Comparison of ENCODE assay signal across 10 cellular contexts in genomic region chr2:9234680-9235387, GRCh38. TPM values are rescaled to one million over a fixed set of nuclear protein-coding genes. Genes with fewer than 3 reads are reported as not detected.
DNase-seq lines count a peak whose midpoint lies in the region; ATAC-seq and TF ChIP-seq lines count a peak whose summit lies in the region.
"Had no signal": no experiment of that assay in that cellular context is flagged by ENCODE, and none has a peak within 500 bp of the region (broad histone marks: within the 10 kb centered on the region; RNA-seq: fewer than 3 reads in every experiment).

No MANE protein-coding gene starts in this region.

- H3K4me3 ChIP-seq in HEK293 (ENCODE audit: low read depth, low read length) (no peak overlapping the region), skeletal muscle tissue (ENCODE audit: low read length in 3 of 3) (peak overlapping the region in 1 of 3 donors; percentile 41), OCI-LY7 (ENCODE audit: low read depth, low read length, poor library complexity, severe bottlenecking) (no peak overlapping the region)

- H3K9ac ChIP-seq in skeletal muscle tissue (ENCODE audit: low read depth in 1 of 3, low read length in 3 of 3) = no peak overlapping the region

- H2AFZ ChIP-seq in OCI-LY7 (ENCODE audit: low read length) = no peak overlapping the region

- intact Hi-C loops in left ventricle myocardium superior (cut with micrococcal nuclease) = no loop called here
- intact Hi-C loops in OCI-LY7 (cut with micrococcal nuclease; ENCODE audit: unreplicated experiment) = no loop called here

- no peak overlapping the region for H3K4me2 ChIP-seq in OCI-LY7 (ENCODE audit: low read length)

- no peaks in the 10 kb centered on the region for H3K9me3 ChIP-seq in HEK293 (ENCODE audit: control insufficient read depth, insufficient read depth, low read depth, low read length)
- no peaks in the 10 kb centered on the region for H3K9me3 ChIP-seq in skeletal muscle tissue (ENCODE audit: control insufficient read depth in 3 of 3, low read length in 3 of 3)
- no peaks in the 10 kb centered on the region for H3K9me3 ChIP-seq in OCI-LY7 (ENCODE audit: low read length)
- H3K9me3 ChIP-seq: neutrophil had no signal

- BruUV-seq in OCI-LY7 (replicated peaks; lab: Mats Ljungman, UMichigan) = no TSS peak

- H3K4me1 Mint-ChIP-seq in WTC11 = peaks cover 21% of the 10 kb centered on the region
- H3K4me1 Mint-ChIP-seq: activated B cell treated with CpG ODN at 0.5 μM for 24 hours had no signal

- ATAC-seq in WTC11 = no peak
- ATAC-seq in left ventricle myocardium superior = peak; percentile 13
- ATAC-seq in GM19452 (IDR thresholded peaks at IDR 0.05; ENCODE audit: unreplicated experiment) = no peak
- ATAC-seq in HG02588 (IDR thresholded peaks at IDR 0.05; ENCODE audit: unreplicated experiment) = no peak

- H3K27me3 ChIP-seq in skeletal muscle tissue (ENCODE audit: control insufficient read depth in 3 of 3, insufficient read depth in 3 of 3, low read length in 3 of 3) = no peaks in the 10 kb centered on the region

- DNase-seq in WTC11 (ENCODE audit: low spot score) = no peak
- DNase-seq in left ventricle myocardium superior = no peak
- DNase-seq in OCI-LY7 (ENCODE audit: low spot score) = no peak
- no peak for DNase-seq in activated CD4-positive, alpha-beta T cell treated with anti-CD3 and anti-CD28 coated beads, Interleukin-2, amount 50 U/mL, for 1 hour
- DNase-seq: activated B cell treated with CpG ODN at 0.5 μM for 24 hours had no signal

- H3K4me1 ChIP-seq in HEK293 (ENCODE audit: control insufficient read depth, insufficient read depth, low read length) (peaks cover 14% of the 10 kb centered on the region), skeletal muscle tissue (ENCODE audit: control insufficient read depth in 3 of 3, insufficient read depth in 3 of 3, low read length in 3 of 3) (peaks cover 62 to 73% (median 65%) of the 10 kb centered on the region in 3 donors), OCI-LY7 (ENCODE audit: insufficient read depth, low read length, poor library complexity, severe bottlenecking) (no peaks in the 10 kb centered on the region)

- H3K27ac ChIP-seq in HEK293 (ENCODE audit: extremely low read depth, low read depth, low read length) (no peak overlapping the region; the same call in 1 of the 2 replicates), skeletal muscle tissue (ENCODE audit: low read depth, low read length) (peak overlapping the region; percentile 76), OCI-LY7 (ENCODE audit: low read depth, low read length, poor library complexity, severe bottlenecking) (no peak overlapping the region)
- H3K27ac ChIP-seq: neutrophil had no signal

- CTCF ChIA-PET in HEK293 (lab: Yijun Ruan, JAX) (interaction anchor here (0.8 to 1.4 kb wide), 3 partner anchors 10 to 99 kb away, joined by 3 read pairs; no protein-coding TSS in a partner anchor), WTC11 (lab: Charles Lee) (interaction anchor here (1.2 kb wide), 1 partner anchor 92 kb away, joined by 3 read pairs; no protein-coding TSS in a partner anchor), OCI-LY7 (lab: Charles Lee; ENCODE audit: unreplicated experiment) (no interaction called here)

- no peaks in the 10 kb centered on the region for H4K20me1 ChIP-seq in OCI-LY7 (ENCODE audit: insufficient read depth, low read length)

- no peaks in the 10 kb centered on the region for H3K36me3 ChIP-seq in HEK293 (ENCODE audit: control insufficient read depth in 2 of 2, insufficient read depth in 1 of 2, low read length in 2 of 2)
- H3K36me3 ChIP-seq in skeletal muscle tissue (ENCODE audit: control insufficient read depth in 3 of 3, insufficient read depth in 3 of 3, low read length in 3 of 3) = no peaks in the 10 kb centered on the region
- H3K36me3 ChIP-seq in OCI-LY7 (ENCODE audit: insufficient read depth, low read length) = no peaks in the 10 kb centered on the region
- H3K36me3 ChIP-seq: neutrophil had no signal

- no peak for TF ChIP-seq CTCF in HEK293 (tag by site-specific recombination; IDR thresholded peaks at IDR 0.05)
- TF ChIP-seq CTCF in WTC11 (IDR thresholded peaks at IDR 0.05) = no peak
- no peak for TF ChIP-seq CTCF in OCI-LY7 (conservative IDR thresholded peaks at IDR 0.05; ENCODE audit: low read length)

- no peaks in the 10 kb centered on the region for H3K79me2 ChIP-seq in OCI-LY7 (ENCODE audit: insufficient read depth, low read depth, low read length)

- POLR2A ChIA-PET in HEK293 (lab: Yijun Ruan, JAX) (interaction anchor here (0.5 to 1.1 kb wide), 5 partner anchors 17 to 188 kb away, joined by 3 read pairs; partner anchors contain the start of gene ITGB1BP1), WTC11 (lab: Charles Lee) (no interaction called here), OCI-LY7 (lab: Charles Lee) (interaction anchor here (0.6 kb wide), 1 partner anchor 207 kb away, joined by 3 read pairs; no protein-coding TSS in a partner anchor)

- no peaks in the 10 kb centered on the region for H3K36me3 Mint-ChIP-seq in WTC11

- H3K27me3 Mint-ChIP-seq in WTC11 (ENCODE audit: low read depth) = no peaks in the 10 kb centered on the region

- no peaks in the 10 kb centered on the region for H3K9me2 ChIP-seq in OCI-LY7 (ENCODE audit: insufficient read depth, low read length)

- H3K4me3 Mint-ChIP-seq in WTC11 = no peak overlapping the region
- H3K4me3 Mint-ChIP-seq: activated B cell treated with CpG ODN at 0.5 μM for 24 hours had no signal

- H3K27ac Mint-ChIP-seq in WTC11 = peak overlapping the region; percentile 60; the same call in 1 of the 2 replicates
- H3K27ac Mint-ChIP-seq: activated B cell treated with CpG ODN at 0.5 μM for 24 hours had no signal

- no peaks in the 10 kb centered on the region for H3K9me3 Mint-ChIP-seq in WTC11
- H3K9me3 Mint-ChIP-seq: activated B cell treated with CpG ODN at 0.5 μM for 24 hours had no signal

TF ChIP-seq in HEK293, 187 proteins besides CTCF, POLR2A, EP300 and RAD21 (continues in another document):
- no peak for TF ChIP-seq REST (tag by site-specific recombination; IDR thresholded peaks at IDR 0.05)
- no peak for TF ChIP-seq HOXA7 (CRISPR knock-in tag; IDR thresholded peaks at IDR 0.05; ENCODE audit: borderline replicate concordance)
- TF ChIP-seq GLIS2 (tag by site-specific recombination; IDR thresholded peaks at IDR 0.05) = no peak

TF ChIP-seq in WTC11, 78 proteins besides CTCF, POLR2A, EP300 and RAD21:
- TF ChIP-seq SP1 (CRISPR knock-in tag; conservative IDR thresholded peaks at IDR 0.05) = no peak
- TF ChIP-seq USF1 (CRISPR knock-in tag; IDR thresholded peaks at IDR 0.05) = no peak
- TF ChIP-seq ZBTB43 (CRISPR knock-in tag; IDR thresholded peaks at IDR 0.05) = no peak
- peak; percentile 51; the same call in 1 of the 2 replicates for TF ChIP-seq GABPB1 (CRISPR knock-in tag; IDR thresholded peaks at IDR 0.05)
- TF ChIP-seq ZNF423 (CRISPR knock-in tag; IDR thresholded peaks at IDR 0.05) = no peak
- TF ChIP-seq OVOL2 (CRISPR knock-in tag; IDR thresholded peaks at IDR 0.05; ENCODE audit: borderline replicate concordance) = no peak
- TF ChIP-seq RORB (CRISPR knock-in tag; IDR thresholded peaks at IDR 0.05) = no peak
- TF ChIP-seq SOX15 (CRISPR knock-in tag; IDR thresholded peaks at IDR 0.05) = no peak
TF ChIP-seq in WTC11: peak in this region for 1.

RNA-seq across cellular contexts. Expression of gene ASAP2, which starts 28.2 kb away (rescaled TPM):
- 14.3 to 15.6 TPM (median 14.5 TPM) in 3 replicates for total RNA-seq in WTC11 (2021)
- total RNA-seq in left ventricle myocardium superior = 10.1 TPM
- total RNA-seq in skeletal muscle tissue = 17.7 TPM
- 0.03 TPM in 1 of 2 replicates, not detected in the other for total RNA-seq in OCI-LY7 (2014; rRNA removed; shearing (Covaris generic))
- 0.07 and 0.27 TPM in 2 replicates for total RNA-seq in OCI-LY7 (2022)
- total RNA-seq: activated B cell treated with CpG ODN at 0.5 μM for 24 hours had no signal
